In the genomic region with DNA sequence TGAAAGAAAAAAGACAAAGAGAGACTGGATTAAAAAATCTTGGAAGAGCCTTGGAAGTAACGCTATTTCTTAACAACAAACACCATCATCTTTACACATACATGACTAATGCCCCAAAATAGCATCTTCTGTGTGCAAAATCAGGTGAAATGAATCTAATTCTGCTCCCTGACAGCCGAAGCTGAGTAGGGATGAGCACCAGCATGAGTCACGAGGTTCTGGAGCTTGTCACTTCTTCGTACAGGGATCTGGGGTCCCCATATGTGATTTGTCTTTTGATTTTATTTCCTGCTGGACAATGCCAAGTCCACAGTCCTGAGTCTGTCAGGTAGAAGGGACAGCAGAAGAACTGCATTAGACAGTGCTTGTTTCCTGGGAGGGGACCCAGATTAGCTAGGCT, we compare ENCODE assay signal across 30 cellular contexts. TPM values are rescaled to one million over a fixed set of nuclear protein-coding genes. Genes with fewer than 3 reads are reported as not detected.
"Had no signal": no experiment of that assay in that cellular context is flagged by ENCODE, and none has a peak within 500 bp of the region (broad histone marks: within the 10 kb centered on the region; RNA-seq: fewer than 3 reads in every experiment).

No MANE protein-coding gene starts in this region.

- H3K36me3 ChIP-seq: left ventricle myocardium inferior, neural progenitor cell, neutrophil, ovary, spleen, tibial artery, upper lobe of right lung had no signal

- H3K4me2 ChIP-seq: neural progenitor cell had no signal

- H3K36me3 Mint-ChIP-seq: immature natural killer cell; mesothelial cell of epicardium; naive B cell; natural killer cell; neural progenitor cell; stimulated activated effector memory CD8-positive, alpha-beta T cell treated with anti-CD3 and anti-CD28 coated beads, Interleukin-12 subunit alpha, Interleukin-12 subunit beta, amount 100 ng/mL, for 72 hours had no signal

- H3K9ac ChIP-seq: neural progenitor cell had no signal

- H3K27me3 ChIP-seq: neural progenitor cell, ovary, spleen, testis, tibial artery, upper lobe of right lung had no signal

- H3K9me3 ChIP-seq: left ventricle myocardium inferior, neutrophil, ovary, spleen, testis, tibial artery, upper lobe of right lung had no signal

- DNase-seq: immature natural killer cell; kidney; left colon; left ventricle myocardium inferior; mesendoderm; naive B cell; natural killer cell; nephron progenitor cell; ovary; retina; right cardiac atrium; spleen; stimulated activated CD4-positive, alpha-beta T cell treated with anti-CD3 and anti-CD28 coated beads, Interleukin-4, amount 100 ng/mL, for 24 hours; stimulated activated naive CD4-positive, alpha-beta T cell; testis; tibial artery; trophoblast cell; upper lobe of right lung had no signal

- H2AFZ ChIP-seq: neural progenitor cell had no signal

- H3K9me3 Mint-ChIP-seq: natural killer cell; nephron progenitor cell; neural progenitor cell; stimulated activated effector memory CD8-positive, alpha-beta T cell treated with anti-CD3 and anti-CD28 coated beads, Interleukin-12 subunit alpha, Interleukin-12 subunit beta, amount 100 ng/mL, for 72 hours had no signal

- H3K27me3 Mint-ChIP-seq: stimulated activated naive CD8-positive, alpha-beta T cell treated with anti-CD3 and anti-CD28 coated beads, Interleukin-15, Interleukin-2, amounts not matched to agents 100 ng/mL and 50 ng/mL, for 24 hours had no signal

- H3K4me1 ChIP-seq: left ventricle myocardium inferior, neural progenitor cell, spleen, testis, tibial artery, upper lobe of right lung had no signal

- H3K27ac ChIP-seq: left ventricle myocardium inferior, neural progenitor cell, neutrophil, ovary, skin epidermis, spleen, testis, tibial artery, upper lobe of right lung had no signal

- H3K4me3 Mint-ChIP-seq: immature natural killer cell; mesothelial cell of epicardium; naive B cell; natural killer cell; nephron progenitor cell; neural progenitor cell; stimulated activated effector memory CD8-positive, alpha-beta T cell treated with anti-CD3 and anti-CD28 coated beads, Interleukin-12 subunit alpha, Interleukin-12 subunit beta, amount 100 ng/mL, for 72 hours; stimulated activated naive CD8-positive, alpha-beta T cell treated with anti-CD3 and anti-CD28 coated beads, Interleukin-15, Interleukin-2, amounts not matched to agents 100 ng/mL and 50 ng/mL, for 24 hours had no signal

- H3K27ac Mint-ChIP-seq: immature natural killer cell; mesothelial cell of epicardium; natural killer cell; nephron progenitor cell; progenitor cell of endocrine pancreas; stimulated activated effector memory CD8-positive, alpha-beta T cell treated with anti-CD3 and anti-CD28 coated beads, Interleukin-12 subunit alpha, Interleukin-12 subunit beta, amount 100 ng/mL, for 72 hours; stimulated activated naive CD8-positive, alpha-beta T cell treated with anti-CD3 and anti-CD28 coated beads, Interleukin-15, Interleukin-2, amounts not matched to agents 100 ng/mL and 50 ng/mL, for 24 hours had no signal

- H3K4me1 Mint-ChIP-seq: mesothelial cell of epicardium, naive B cell, neural progenitor cell had no signal

- H3K4me3 ChIP-seq: left ventricle myocardium inferior, lung, neural progenitor cell, ovary, skin epidermis, spleen, testis, tibial artery, upper lobe of right lung had no signal

- ATAC-seq: left colon; natural killer cell; right cardiac atrium; sciatic nerve; stimulated activated effector memory CD8-positive, alpha-beta T cell treated with anti-CD3 and anti-CD28 coated beads, Interleukin-12 subunit alpha, Interleukin-12 subunit beta, amount 100 ng/mL, for 72 hours; upper lobe of right lung had no signal

RNA-seq across cellular contexts. Expression of a gene that starts 56.6 kb away (rescaled TPM):
- total RNA-seq: kidney, left colon, lower leg skin, lung, mesothelial cell of epicardium, mononuclear cell, natural killer cell, subcutaneous adipose tissue, upper lobe of right lung had no signal
- polyA plus RNA-seq: immature natural killer cell had no signal
